1 cellular context compared by ENCODE assay signal in the genomic region with DNA sequence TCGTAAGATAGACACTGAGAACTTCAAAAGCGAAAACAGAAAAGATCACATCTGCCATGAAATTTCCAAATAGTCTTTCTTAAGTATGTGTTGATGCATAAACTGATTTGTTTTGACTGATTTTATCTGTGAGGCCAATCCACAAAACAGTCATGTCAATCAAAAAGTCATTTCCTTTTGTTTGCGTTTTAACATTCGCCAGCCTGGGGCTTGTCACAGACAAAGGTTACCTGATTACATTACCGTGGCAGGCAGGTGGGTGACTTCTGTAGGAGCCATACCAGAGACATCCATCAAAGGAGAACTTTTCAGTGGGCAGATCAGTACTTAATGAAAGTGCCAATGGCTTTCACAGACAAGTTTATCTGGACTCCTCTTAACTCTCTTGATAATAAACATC.
TF ChIP-seq lines count a peak whose summit lies in the region.

No MANE protein-coding gene starts in this region.

TF ChIP-seq in WTC11, 78 proteins besides CTCF, POLR2A, EP300 and RAD21 (continued from another document):
- TF ChIP-seq MLX (CRISPR knock-in tag; IDR thresholded peaks at IDR 0.05) (no peak), AR (CRISPR knock-in tag; IDR thresholded peaks at IDR 0.05) (no peak), NR1H2 (CRISPR knock-in tag; IDR thresholded peaks at IDR 0.05) (no peak), NR2C2 (CRISPR knock-in tag; IDR thresholded peaks at IDR 0.05) (no peak), ZNF121 (CRISPR knock-in tag; IDR thresholded peaks at IDR 0.05) (no peak), FOXJ3 (CRISPR knock-in tag; IDR thresholded peaks at IDR 0.05; ENCODE audit: borderline replicate concordance) (no peak), FOXK1 (CRISPR knock-in tag; IDR thresholded peaks at IDR 0.05) (no peak), NFE2L1 (CRISPR knock-in tag; IDR thresholded peaks at IDR 0.05) (no peak)
